Comparison of ENCODE assay signal across 8 cellular contexts in the genomic region with DNA sequence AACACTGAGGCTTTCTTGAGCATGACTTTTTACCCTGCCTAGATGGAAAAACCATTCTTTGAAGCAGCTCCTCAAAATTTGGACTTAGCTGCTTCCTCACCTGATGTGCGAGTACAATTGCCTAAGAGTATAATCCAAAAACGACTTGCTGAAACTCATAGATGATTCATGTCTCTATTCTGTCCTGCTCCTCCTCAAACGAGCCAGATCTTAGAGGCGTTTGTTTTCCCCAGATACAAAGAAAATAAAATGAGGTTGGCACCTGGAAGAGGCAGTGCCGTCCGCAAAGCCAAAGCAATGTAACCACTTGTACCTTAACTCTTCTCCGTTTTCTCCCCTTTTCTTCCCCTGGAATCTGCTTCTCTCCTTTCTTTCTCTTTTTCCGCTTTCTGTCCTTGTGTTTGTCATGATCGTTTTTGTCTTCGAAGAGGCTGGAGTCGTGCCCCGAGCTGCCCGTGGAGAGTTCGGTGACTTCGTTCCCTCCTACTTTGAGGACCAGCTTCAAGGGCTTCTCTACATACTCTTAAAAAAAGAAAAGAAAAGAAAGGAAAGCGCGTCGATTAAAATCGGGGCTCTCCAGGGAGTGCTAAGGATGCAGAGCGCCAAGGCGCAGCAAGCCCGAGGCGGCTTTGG. TPM values are rescaled to one million over a fixed set of nuclear protein-coding genes. Genes with fewer than 3 reads are reported as not detected.
DNase-seq lines count a peak whose midpoint lies in the region; ATAC-seq and TF ChIP-seq lines count a peak whose summit lies in the region.

No MANE protein-coding gene starts in this region.

- H2AFZ ChIP-seq in GM23338 (peak overlapping the region; percentile 88), SK-N-SH (ENCODE audit: low read depth) (peak overlapping the region; percentile 79)

- no peak for TF ChIP-seq RAD21 in SK-N-SH (IDR thresholded peaks at IDR 0.05; ENCODE audit: low read length)

- H3K9me2 ChIP-seq in GM23338 (ENCODE audit: insufficient read depth) (no peaks in the 10 kb centered on the region), SK-N-SH (no peaks in the 10 kb centered on the region)

- no peak for TF ChIP-seq CTCF in GM23338 (conservative IDR thresholded peaks at IDR 0.05; ENCODE audit: low read depth in 2 of 2)
- TF ChIP-seq CTCF in SK-N-SH (IDR thresholded peaks at IDR 0.05) = no peak
- no peak for TF ChIP-seq CTCF in foreskin fibroblast (IDR thresholded peaks at IDR 0.05; ENCODE audit: low read depth, low read length)

- H3K4me2 ChIP-seq in GM23338 (peak overlapping the region; percentile 81), SK-N-SH (peak overlapping the region; percentile 76), skeletal muscle satellite cell (ENCODE audit: low read length) (peak overlapping the region; percentile 96)

- H3K9me3 ChIP-seq in SK-N-SH (no peaks in the 10 kb centered on the region), skeletal muscle satellite cell (replicated peaks; ENCODE audit: low read length) (no peaks in the 10 kb centered on the region)

- H3K79me2 ChIP-seq in GM23338 (replicated peaks; ENCODE audit: insufficient read depth) = peaks cover 55% of the 10 kb centered on the region
- peaks cover 54% of the 10 kb centered on the region for H3K79me2 ChIP-seq in SK-N-SH (ENCODE audit: insufficient read depth)

- POLR2A ChIA-PET in SK-N-SH (lab: Yijun Ruan, JAX) = no interaction called here

- H3F3A ChIP-seq in GM23338 (replicated peaks; ENCODE audit: low read depth) (no peaks in the 10 kb centered on the region), SK-N-SH (replicated peaks; ENCODE audit: insufficient read depth) (no peaks in the 10 kb centered on the region)

- H3K9me3 Mint-ChIP-seq in GM23338 = no peaks in the 10 kb centered on the region

- no peaks in the 10 kb centered on the region for H3K27me3 ChIP-seq in GM23338 (ENCODE audit: insufficient read depth)
- no peaks in the 10 kb centered on the region for H3K27me3 ChIP-seq in SK-N-SH (ENCODE audit: insufficient read depth)
- peaks cover 4% of the 10 kb centered on the region for H3K27me3 ChIP-seq in skeletal muscle satellite cell (ENCODE audit: control insufficient read depth, insufficient read depth, low read length)

- CTCF ChIA-PET in SK-N-SH (lab: Yijun Ruan, JAX) = interaction anchor here (0.6 to 16.9 kb wide), 7 partner anchors 12 to 438 kb away, joined by 3 to 326 read pairs (median 3); no protein-coding TSS in a partner anchor

- H3K27me3 Mint-ChIP-seq in GM23338 (ENCODE audit: insufficient read depth, low read depth, poor library complexity) = peaks cover 8% of the 10 kb centered on the region

- H3K4me3 ChIP-seq in GM23338 (peak overlapping the region; percentile 90), SK-N-SH (ENCODE audit: low read depth in 2 of 2, low read length in 1 of 2) (peak overlapping the region; percentile 79 to 91), foreskin fibroblast (ENCODE audit: low read depth in 1 of 2, low read length in 2 of 2) (peak overlapping the region; percentile 72 to 80), skeletal muscle satellite cell (ENCODE audit: low read length) (peak overlapping the region; percentile 92)

- H3K27ac ChIP-seq in GM23338 (ENCODE audit: low read depth) (peak overlapping the region; percentile 88), SK-N-SH (ENCODE audit: low read depth in 2 of 2, low read length in 1 of 2) (peak overlapping the region; percentile 39 to 72; a peak in 2 of 4 replicates), caudate nucleus (ENCODE audit: low read depth, low read length) (no peak overlapping the region)

- H3K4me3 Mint-ChIP-seq in GM23338 = peak overlapping the region; percentile 91

- TF ChIP-seq EP300 in SK-N-SH (IDR thresholded peaks at IDR 0.05; ENCODE audit: borderline replicate concordance in 1 of 2, low read depth in 1 of 2, low read length in 1 of 2) = no peak

- H3K36me3 ChIP-seq in GM23338 (ENCODE audit: insufficient read depth) (peaks cover 12% of the 10 kb centered on the region; the same call in 1 of the 2 replicates), SK-N-SH (replicated peaks in 1 of 2; ENCODE audit: control insufficient read depth in 1 of 2, insufficient read depth in 2 of 2, low read length in 1 of 2) (peaks cover 38 to 40% of the 10 kb centered on the region in 2 experiments), skeletal muscle satellite cell (ENCODE audit: insufficient read depth, low read length) (peaks cover 27% of the 10 kb centered on the region)

- ATAC-seq in GM23338 (no peak), HG03442 (IDR thresholded peaks at IDR 0.05; ENCODE audit: unreplicated experiment) (no peak), HG03460 (IDR thresholded peaks at IDR 0.05; ENCODE audit: unreplicated experiment) (no peak), HG02973 (IDR thresholded peaks at IDR 0.05; ENCODE audit: unreplicated experiment) (no peak)

- WGBS in SK-N-SH (ENCODE audit: low lambda C conversion rate) = 6% methylated on average over 23 of the region's 23 CpGs

- H3K9ac ChIP-seq in SK-N-SH (peak overlapping the region; percentile 85), skeletal muscle satellite cell (ENCODE audit: low read depth, low read length) (peak overlapping the region; percentile 91)

- peak overlapping the region; percentile 83 for H3K27ac Mint-ChIP-seq in GM23338

- peaks cover 41% of the 10 kb centered on the region for H3K36me3 Mint-ChIP-seq in GM23338 (ENCODE audit: low read depth)

- H3K4me1 ChIP-seq in GM23338 (ENCODE audit: insufficient read depth) (peaks cover 21% of the 10 kb centered on the region), SK-N-SH (ENCODE audit: control insufficient read depth in 1 of 2, insufficient read depth in 2 of 2, low read depth in 1 of 2, low read length in 1 of 2) (peaks cover 0 to 21% of the 10 kb centered on the region in 2 experiments; a peak in 2 of 4 replicates), skeletal muscle satellite cell (ENCODE audit: control insufficient read depth, insufficient read depth, low read length) (peaks cover 18% of the 10 kb centered on the region)

- DNase-seq in GM23338 (ENCODE audit: low spot score) = peak; percentile 33
- no peak for DNase-seq in SK-N-SH
- DNase-seq in foreskin fibroblast = peak in 1 of 2 donors; percentile 23
- DNase-seq in caudate nucleus (lab: John Stamatoyannopoulos, UW) = no peak

- H4K20me1 ChIP-seq in GM23338 (replicated peaks; ENCODE audit: insufficient read depth) = peaks cover 27% of the 10 kb centered on the region
- no peaks in the 10 kb centered on the region for H4K20me1 ChIP-seq in SK-N-SH (ENCODE audit: insufficient read depth)

- peaks cover 10% of the 10 kb centered on the region for H3K4me1 Mint-ChIP-seq in GM23338

TF ChIP-seq in GM23338, 12 proteins besides CTCF, POLR2A, EP300 and RAD21 (continues in another document):
- TF ChIP-seq STAT1 (IDR thresholded peaks at IDR 0.05; ENCODE audit: unreplicated experiment) (no peak), CREB1 (CRISPR knock-in tag; IDR thresholded peaks at IDR 0.05; ENCODE audit: low read depth) (no peak), ZNF114 (CRISPR knock-in tag; IDR thresholded peaks at IDR 0.05) (no peak), EZH2phosphoT487 (IDR thresholded peaks at IDR 0.05; ENCODE audit: unreplicated experiment) (no peak), POLR2AphosphoS5 (IDR thresholded peaks at IDR 0.05; ENCODE audit: low read depth) (no peak), JUNB (IDR thresholded peaks at IDR 0.05; ENCODE audit: unreplicated experiment) (no peak), ZNF331 (CRISPR knock-in tag; IDR thresholded peaks at IDR 0.05; ENCODE audit: low read depth) (no peak), NANOG (IDR thresholded peaks at IDR 0.05; ENCODE audit: borderline replicate concordance) (no peak)

TF ChIP-seq in SK-N-SH, 30 proteins besides CTCF, POLR2A, EP300 and RAD21:
- TF ChIP-seq POLR2AphosphoS5 (IDR thresholded peaks at IDR 0.05; ENCODE audit: low read depth, low read length) (no peak), RFX5 (IDR thresholded peaks at IDR 0.05; ENCODE audit: low read length) (no peak), ELF1 (IDR thresholded peaks at IDR 0.05) (no peak), TEAD4 (IDR thresholded peaks at IDR 0.05; ENCODE audit: borderline replicate concordance, insufficient read depth) (no peak), GATA2 (CRISPR knock-in tag; IDR thresholded peaks at IDR 0.05) (no peak), YY1 (IDR thresholded peaks at IDR 0.05; ENCODE audit: low read depth) (no peak)
- TF ChIP-seq, protein P1, sequence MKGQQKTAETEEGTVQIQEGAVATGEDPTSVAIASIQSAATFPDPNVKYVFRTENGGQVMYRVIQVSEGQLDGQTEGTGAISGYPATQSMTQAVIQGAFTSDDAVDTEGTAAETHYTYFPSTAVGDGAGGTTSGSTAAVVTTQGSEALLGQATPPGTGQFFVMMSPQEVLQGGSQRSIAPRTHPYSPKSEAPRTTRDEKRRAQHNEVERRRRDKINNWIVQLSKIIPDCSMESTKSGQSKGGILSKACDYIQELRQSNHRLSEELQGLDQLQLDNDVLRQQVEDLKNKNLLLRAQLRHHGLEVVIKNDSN (IDR thresholded peaks at IDR 0.05; ENCODE audit: borderline replicate concordance, low read depth) = no peak
- TF ChIP-seq, protein P2, sequence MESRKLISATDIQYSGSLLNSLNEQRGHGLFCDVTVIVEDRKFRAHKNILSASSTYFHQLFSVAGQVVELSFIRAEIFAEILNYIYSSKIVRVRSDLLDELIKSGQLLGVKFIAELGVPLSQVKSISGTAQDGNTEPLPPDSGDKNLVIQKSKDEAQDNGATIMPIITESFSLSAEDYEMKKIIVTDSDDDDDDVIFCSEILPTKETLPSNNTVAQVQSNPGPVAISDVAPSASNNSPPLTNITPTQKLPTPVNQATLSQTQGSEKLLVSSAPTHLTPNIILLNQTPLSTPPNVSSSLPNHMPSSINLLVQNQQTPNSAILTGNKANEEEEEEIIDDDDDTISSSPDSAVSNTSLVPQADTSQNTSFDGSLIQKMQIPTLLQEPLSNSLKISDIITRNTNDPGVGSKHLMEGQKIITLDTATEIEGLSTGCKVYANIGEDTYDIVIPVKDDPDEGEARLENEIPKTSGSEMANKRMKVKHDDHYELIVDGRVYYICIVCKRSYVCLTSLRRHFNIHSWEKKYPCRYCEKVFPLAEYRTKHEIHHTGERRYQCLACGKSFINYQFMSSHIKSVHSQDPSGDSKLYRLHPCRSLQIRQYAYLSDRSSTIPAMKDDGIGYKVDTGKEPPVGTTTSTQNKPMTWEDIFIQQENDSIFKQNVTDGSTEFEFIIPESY (IDR thresholded peaks at IDR 0.05; ENCODE audit: borderline replicate concordance, low read depth) = no peak
TF ChIP-seq in SK-N-SH: peak in this region for 0.

RNA-seq across cellular contexts. Expression of a gene that starts 0.9 kb away (rescaled TPM):
- 86.0 and 93.0 TPM in 2 replicates for total RNA-seq in GM23338 (2014; rRNA removed; shearing (Covaris generic))
- polyA plus RNA-seq in GM23338 (2016; fragmentation: Nextera tagmentation; extraction: Ambion mirVana) (149 and 211 TPM in 2 replicates), SK-N-SH (2012; rRNA removed) (31.6 and 32.9 TPM in 2 replicates)
- 44.3 and 56.8 TPM in 2 replicates for polyA plus RNA-seq in SK-N-SH (2012; cell fraction: cytosol; rRNA removed)
- 25.3 and 33.7 TPM in 2 replicates for polyA plus RNA-seq in SK-N-SH (2012; cell fraction: nucleus; rRNA removed)
- 24.0 and 26.6 TPM in 2 replicates for total RNA-seq in skeletal muscle satellite cell (2012; rRNA removed)
